In genomic region chr20:31815408-31816188, GRCh38 we compare ENCODE assay signal across 10 cellular contexts. TPM values are rescaled to one million over a fixed set of nuclear protein-coding genes. Genes with fewer than 3 reads are reported as not detected.
DNase-seq lines count a peak whose midpoint lies in the region; ATAC-seq and TF ChIP-seq lines count a peak whose summit lies in the region.
"Had no signal": no experiment of that assay in that cellular context is flagged by ENCODE, and none has a peak within 500 bp of the region (broad histone marks: within the 10 kb centered on the region; RNA-seq: fewer than 3 reads in every experiment).

No MANE protein-coding gene starts in this region.

- H3K36me3 ChIP-seq in gastrocnemius medialis: no peaks in the 10 kb centered on the region
- no peaks in the 10 kb centered on the region for H3K36me3 ChIP-seq in MM.1S (replicated peaks; ENCODE audit: insufficient read depth, low read length)

- TF ChIP-seq CTCF in fibroblast of villous mesenchyme (IDR thresholded peaks at IDR 0.05; ENCODE audit: insufficient read depth, low read depth, low read length) (no peak), gastrocnemius medialis (IDR thresholded peaks at IDR 0.05 in 4 of 5, conservative IDR thresholded peaks at IDR 0.05 in 1 of 5) (no peak), MM.1S (IDR thresholded peaks at IDR 0.05; ENCODE audit: low read length) (no peak)

- H3K9me2 ChIP-seq in MM.1S (replicated peaks; ENCODE audit: insufficient read depth, low read length): no peaks in the 10 kb centered on the region

- no peaks in the 10 kb centered on the region for H4K20me1 ChIP-seq in MM.1S (ENCODE audit: insufficient read depth, low read length)

- H3F3A ChIP-seq in MM.1S (ENCODE audit: insufficient read depth, low read length): no peaks in the 10 kb centered on the region

- TF ChIP-seq POLR2A in gastrocnemius medialis (IDR thresholded peaks at IDR 0.05): no peak

- peak overlapping the region; percentile 87 to 95 (median 93) for H3K27ac ChIP-seq in gastrocnemius medialis
- no peak overlapping the region for H3K27ac ChIP-seq in MM.1S (ENCODE audit: low read length)

- H3K4me3 ChIP-seq in fibroblast of villous mesenchyme (ENCODE audit: low read depth, low read length) (no peak overlapping the region), gastrocnemius medialis (peak overlapping the region in 1 of 4 donors; percentile 22), MM.1S (ENCODE audit: low read length) (no peak overlapping the region)

- DNase-seq in NCI-H524 (lab: John Stamatoyannopoulos, UW) (peak; percentile 30 to 44), NCI-H524 treated with DMSO at 0.1 percent for 48 hours (lab: John Stamatoyannopoulos, UW) (no peak), NCI-H146 treated with DMSO at 0.1 percent for 48 hours (lab: John Stamatoyannopoulos, UW; ENCODE audit: unreplicated experiment) (peak; percentile 76), fibroblast of villous mesenchyme (ENCODE audit: low read depth) (peak; percentile 46), gastrocnemius medialis (peak in 1 of 2 donors; percentile 78), MM.1S (no peak)
- no peak for DNase-seq in stimulated activated CD4-positive, alpha-beta T cell treated with anti-CD3 and anti-CD28 coated beads, Interleukin-15, amount 100 ng/mL, for 24 hours
- DNase-seq: stimulated activated naive CD4-positive, alpha-beta T cell had no signal

- in situ Hi-C loops in gastrocnemius medialis (cut with MboI; ENCODE audit: low sequenced_read_pairs in 4 of 4): loop anchor here in 2 of 4 donors (10.0 to 25.0 kb wide), 2 partner anchors 71 to 153 kb away; no protein-coding TSS in a partner anchor

- intact Hi-C loops in gastrocnemius medialis (cut with DNase I; ENCODE audit: low total_unique reads): loop anchor here (5.0 kb wide), 1 partner anchor 143 kb away; no protein-coding TSS in a partner anchor

- H3K79me2 ChIP-seq in MM.1S (ENCODE audit: low read length): no peaks in the 10 kb centered on the region

- H3K4me1 ChIP-seq in gastrocnemius medialis: peaks cover 69 to 86% of the 10 kb centered on the region in 2 donors
- no peaks in the 10 kb centered on the region for H3K4me1 ChIP-seq in MM.1S (ENCODE audit: low read length)

- H3K27me3 ChIP-seq in gastrocnemius medialis (no peaks in the 10 kb centered on the region), MM.1S (replicated peaks; ENCODE audit: insufficient read depth, low read length) (no peaks in the 10 kb centered on the region)

- ATAC-seq in gastrocnemius medialis: peak; percentile 42 to 58
- ATAC-seq in GM21360 (IDR thresholded peaks at IDR 0.05; ENCODE audit: unreplicated experiment): no peak
- ATAC-seq: activated T-helper 17 cell treated with anti-CD3 and anti-CD28 coated beads, Interleukin-2, amount 50 U/mL, for 72 hours had no signal

- no peak overlapping the region for H3K4me2 ChIP-seq in MM.1S (ENCODE audit: low read depth, low read length)

- H3K9me3 ChIP-seq in gastrocnemius medialis (no peaks in the 10 kb centered on the region), MM.1S (replicated peaks; ENCODE audit: insufficient read depth, low read length) (no peaks in the 10 kb centered on the region)

- H2AFZ ChIP-seq in MM.1S (ENCODE audit: low read length): no peak overlapping the region

- no peak overlapping the region for H3K9ac ChIP-seq in MM.1S (ENCODE audit: low read length)

RNA-seq across cellular contexts. Expression of gene MYLK2, which starts 3.6 kb away (rescaled TPM):
- total RNA-seq in fibroblast of villous mesenchyme (under 0.01 and 0.32 TPM in 2 replicates), gastrocnemius medialis (100 to 1,000 TPM in 2 of 4 donors, 10 to 100 TPM in 2; 17.2 to 255 (median 88.4) TPM)

RNA-seq across cellular contexts. Expression of gene FOXS1, which starts 29.8 kb away (rescaled TPM):
- total RNA-seq in fibroblast of villous mesenchyme: 1.7 and 2.9 TPM in 2 replicates
- under 1 TPM in 1 of 4 donors, not detected in 3; 0.33 TPM for total RNA-seq in gastrocnemius medialis
- total RNA-seq: activated T-helper 17 cell treated with anti-CD3 and anti-CD28 coated beads, Interleukin-2, amount 50 U/mL, for 72 hours had no signal

RNA-seq across cellular contexts. Expression of gene DUSP15, which starts 54.7 kb away (rescaled TPM):
- total RNA-seq in fibroblast of villous mesenchyme: 0.32 TPM in 1 of 2 replicates, not detected in the other
- total RNA-seq in gastrocnemius medialis: 1 to 10 TPM in 1 of 4 donors, not detected in 3; 1.1 TPM
- total RNA-seq: activated T-helper 17 cell treated with anti-CD3 and anti-CD28 coated beads, Interleukin-2, amount 50 U/mL, for 72 hours had no signal

RNA-seq across cellular contexts. Expression of gene TTLL9, which starts 54.8 kb away (rescaled TPM):
- total RNA-seq in fibroblast of villous mesenchyme: not detected in 2 replicates
- total RNA-seq in gastrocnemius medialis: not detected
- total RNA-seq: activated T-helper 17 cell treated with anti-CD3 and anti-CD28 coated beads, Interleukin-2, amount 50 U/mL, for 72 hours had no signal

Comparison
In these comparisons a context has a peak if more than half of its experiments do, and no peak if none do; other contexts are left out.
1. DNase-seq: peak in NCI-H524 (2 of 2), NCI-H146 treated with DMSO at 0.1 percent for 48 hours (single experiment) and fibroblast of villous mesenchyme (single experiment); none in NCI-H524 treated with DMSO at 0.1 percent for 48 hours (single experiment), MM.1S (single experiment) and stimulated activated CD4-positive, alpha-beta T cell treated with anti-CD3 and anti-CD28 coated beads, Interleukin-15, amount 100 ng/mL, for 24 hours (single experiment).
2. RNA of gene MYLK2, which starts 3.6 kb away (total RNA-seq): 17.2 to 255 TPM in gastrocnemius medialis; under 0.01 to 0.32 TPM in fibroblast of villous mesenchyme; every median in the first group is over 10 times any median in the second.